Comparison of ENCODE assay signal across 21 cellular contexts in the genomic region with DNA sequence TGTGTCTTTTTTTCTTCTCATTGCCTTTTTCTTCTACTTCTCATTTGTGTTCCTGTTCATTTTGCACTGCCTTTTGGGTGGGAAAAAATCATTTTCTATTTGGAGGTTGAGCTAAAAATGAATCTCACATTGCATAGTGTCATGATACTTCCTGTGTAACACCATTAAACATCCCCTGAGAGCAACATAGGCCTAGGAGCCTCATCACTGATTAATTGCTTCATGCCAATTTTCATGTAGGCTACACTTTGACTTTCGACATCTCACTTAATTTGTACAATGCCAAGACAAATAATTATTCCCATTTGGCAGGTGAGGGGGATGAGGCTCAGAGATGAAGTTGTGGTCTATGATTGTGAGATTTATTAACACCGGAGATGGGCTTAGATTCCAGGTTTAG.
"Had no signal": no experiment of that assay in that cellular context is flagged by ENCODE, and none has a peak within 500 bp of the region (broad histone marks: within the 10 kb centered on the region; RNA-seq: fewer than 3 reads in every experiment).

No MANE protein-coding gene starts in this region.

- H3K27ac ChIP-seq: esophagus muscularis mucosa, foreskin keratinocyte, gastroesophageal sphincter, heart left ventricle, hepatocyte, parathyroid adenoma, right lobe of liver, thoracic aorta, tibial nerve, upper lobe of left lung had no signal

- H3K4me3 ChIP-seq: esophagus muscularis mucosa, gastroesophageal sphincter, heart left ventricle, hepatocyte, lung, mucosa of descending colon, right lobe of liver, thoracic aorta, tibial nerve, upper lobe of left lung had no signal

- H3K79me2 ChIP-seq: hepatocyte, parathyroid adenoma had no signal

- H3K9me3 ChIP-seq: esophagus muscularis mucosa, gastroesophageal sphincter, heart left ventricle, mucosa of descending colon, right lobe of liver, thoracic aorta, tibial nerve, upper lobe of left lung had no signal

- H3K4me1 ChIP-seq: esophagus muscularis mucosa, foreskin keratinocyte, gastroesophageal sphincter, parathyroid adenoma, right lobe of liver, tibial nerve, upper lobe of left lung had no signal

- ATAC-seq: foreskin keratinocyte; gastroesophageal sphincter; heart left ventricle; left lobe of liver; mucosa of descending colon; natural killer cell treated with Interleukin-12 subunit alpha and Interleukin-12 subunit beta and Interleukin-15 and Interleukin-18, amount 100 ng/mL, for 72 hours; right lobe of liver; stimulated activated naive B cell treated with anti-CD40 and anti-IgM and Interleukin-4, amounts not matched to agents 10 μg/mL and 1 μg/mL and 100 μg/mL, for 72 hours had no signal

- H2AFZ ChIP-seq: hepatocyte, parathyroid adenoma had no signal

- H3K36me3 ChIP-seq: esophagus muscularis mucosa, gastroesophageal sphincter, heart left ventricle, right lobe of liver, thoracic aorta, tibial nerve, upper lobe of left lung had no signal

- H3K27me3 ChIP-seq: esophagus muscularis mucosa, foreskin keratinocyte, gastroesophageal sphincter, heart left ventricle, hepatocyte, right lobe of liver, tibial nerve, upper lobe of left lung had no signal

- DNase-seq: effector CD8-positive, alpha-beta T cell; foreskin keratinocyte; heart left ventricle; kidney; mucosa of descending colon; naive B cell; right lobe of liver; small intestine; stimulated activated CD4-positive, alpha-beta T cell treated with anti-CD3 and anti-CD28 coated beads, Interleukin-15, amount 100 ng/mL, for 24 hours; stimulated activated CD4-positive, alpha-beta T cell treated with anti-CD3 and anti-CD28 coated beads, Interleukin-2, amount 100 ng/mL, for 48 hours; stimulated activated naive B cell treated with anti-CD40 and anti-IgM and Interleukin-4, amounts not matched to agents 10 μg/mL and 1 μg/mL and 100 μg/mL, for 72 hours; upper lobe of left lung had no signal

- H3K4me2 ChIP-seq: hepatocyte had no signal

- H3K9ac ChIP-seq: parathyroid adenoma had no signal
